Comparison of ENCODE assay signal across 23 cellular contexts in the genomic region with DNA sequence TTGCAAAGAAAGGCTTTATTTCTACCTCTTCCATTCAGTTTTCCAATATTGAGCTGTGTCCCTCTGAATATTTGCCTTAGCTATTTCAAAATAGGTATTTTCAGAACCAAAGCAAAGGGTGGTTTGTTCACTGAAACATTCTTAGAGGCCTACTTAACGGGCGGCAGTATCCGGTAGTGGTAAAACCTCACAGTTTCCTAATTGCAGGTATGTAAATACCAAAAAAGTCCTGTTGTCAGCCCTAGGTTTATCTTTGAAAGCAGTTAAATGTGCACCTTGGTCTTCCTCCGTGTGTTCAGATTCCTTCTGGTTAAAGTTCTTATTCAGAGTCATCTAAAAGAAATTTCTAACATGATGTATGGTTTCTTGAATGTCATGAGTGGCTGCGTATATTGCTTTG.
"Had no signal": no experiment of that assay in that cellular context is flagged by ENCODE, and none has a peak within 500 bp of the region (broad histone marks: within the 10 kb centered on the region; RNA-seq: fewer than 3 reads in every experiment).

No MANE protein-coding gene starts in this region.

- H3K4me3 Mint-ChIP-seq: immature natural killer cell, naive B cell had no signal

- H3K9me3 ChIP-seq: esophagus muscularis mucosa, gastroesophageal sphincter, heart left ventricle, left lung, lower lobe of right lung had no signal

- H3K27ac Mint-ChIP-seq: immature natural killer cell, naive B cell had no signal

- DNase-seq: dermis blood vessel endothelial cell; dorsolateral prefrontal cortex; effector CD4-positive, alpha-beta T cell; effector memory CD4-positive, alpha-beta T cell; foreskin keratinocyte; heart left ventricle; hypothalamus; immature natural killer cell; islet precursor cell; kidney; kidney glomerular epithelial cell; left lung; left ventricle myocardium superior; lower lobe of right lung; midbrain; naive B cell had no signal

- H3K27me3 ChIP-seq: dorsolateral prefrontal cortex, esophagus muscularis mucosa, foreskin keratinocyte, gastroesophageal sphincter, heart left ventricle, hepatocyte, left lung had no signal

- H2AFZ ChIP-seq: hepatocyte had no signal

- H3K27ac ChIP-seq: coronary artery, dorsolateral prefrontal cortex, esophagus muscularis mucosa, foreskin keratinocyte, gastroesophageal sphincter, heart left ventricle, hepatocyte, left lung, lower lobe of right lung had no signal

- H3K27me3 Mint-ChIP-seq: naive B cell had no signal

- H3K4me2 ChIP-seq: hepatocyte had no signal

- H3K4me3 ChIP-seq: coronary artery, dorsolateral prefrontal cortex, esophagus muscularis mucosa, gastroesophageal sphincter, heart left ventricle, hepatocyte, left lung, lower lobe of right lung had no signal

- ATAC-seq: foreskin keratinocyte, gastroesophageal sphincter, heart left ventricle, left lung, left ventricle myocardium superior had no signal

- FAIRE-seq: colon, endothelial cell of umbilical vein, frontal cortex, kidney had no signal

- H3K79me2 ChIP-seq: hepatocyte had no signal

- H3K9me3 Mint-ChIP-seq: immature natural killer cell, naive B cell had no signal

- H3K4me1 ChIP-seq: esophagus muscularis mucosa, foreskin keratinocyte, gastroesophageal sphincter, heart left ventricle, left lung, lower lobe of right lung had no signal
